14 cellular contexts compared by ENCODE assay signal in the genomic region with DNA sequence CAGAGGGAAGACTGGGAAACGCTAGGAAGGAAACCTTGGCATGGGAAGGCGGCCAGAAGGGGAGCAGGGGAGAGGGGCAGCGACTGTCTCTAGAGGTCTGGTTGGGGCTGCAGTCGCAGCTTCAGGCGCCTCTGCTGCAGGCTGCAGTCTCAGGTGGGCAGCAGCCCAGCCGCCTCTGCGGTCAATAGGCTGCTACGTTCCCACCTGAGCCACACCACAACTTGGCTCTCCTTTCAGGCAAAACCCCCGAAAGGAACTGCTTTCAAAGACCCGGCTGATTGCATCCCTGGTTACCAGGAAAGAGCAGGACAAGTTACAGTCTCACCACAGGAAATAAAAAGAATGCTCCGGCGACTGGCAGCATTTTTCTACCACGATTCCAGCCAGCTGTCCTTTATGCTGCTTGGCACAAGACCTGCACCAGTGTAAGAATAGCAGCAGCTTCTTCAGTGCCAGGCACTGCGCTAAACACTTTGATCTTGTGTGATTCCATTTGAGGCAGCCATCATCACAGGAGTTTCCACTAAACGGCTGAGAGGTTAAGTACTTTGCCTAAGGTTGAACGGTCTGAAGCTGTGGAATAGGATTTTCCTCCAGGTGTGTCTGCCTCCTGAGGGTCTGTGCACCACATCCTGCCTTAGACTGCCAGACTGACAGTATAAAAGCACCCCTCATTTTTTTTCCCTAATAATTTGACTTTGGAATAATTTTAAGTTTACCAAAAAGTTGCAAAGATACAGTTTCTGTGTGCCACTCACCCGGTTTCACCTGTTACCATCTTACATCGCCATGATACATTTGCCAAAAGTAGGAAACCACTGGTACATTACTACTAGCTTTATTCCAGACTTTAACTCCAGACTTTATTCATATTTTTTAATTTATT. TPM values are rescaled to one million over a fixed set of nuclear protein-coding genes. Genes with fewer than 3 reads are reported as not detected.
DNase-seq lines count a peak whose midpoint lies in the region; ATAC-seq, FAIRE-seq and TF ChIP-seq lines count a peak whose summit lies in the region.
"Had no signal": no experiment of that assay in that cellular context is flagged by ENCODE, and none has a peak within 500 bp of the region (broad histone marks: within the 10 kb centered on the region; RNA-seq: fewer than 3 reads in every experiment).

No MANE protein-coding gene starts in this region.

- H3K4me1 Mint-ChIP-seq in astrocyte (ENCODE audit: low read depth, unreplicated experiment), result peaks cover 29% of the 10 kb centered on the region

- no TSS peak for BruUV-seq in HepG2 (replicated peaks; lab: Mats Ljungman, UMichigan)

- H2AFZ ChIP-seq in GM23248, result no peak overlapping the region
- H2AFZ ChIP-seq in astrocyte (ENCODE audit: low read depth, low read length), result no peak overlapping the region
- no peak overlapping the region for H2AFZ ChIP-seq in HepG2 (ENCODE audit: low read length)

- H3K27ac ChIP-seq in GM23248 (no peak overlapping the region), astrocyte (ENCODE audit: low read depth, low read length) (no peak overlapping the region), HepG2 (ENCODE audit: extremely low read length, insufficient read depth, low read length) (no peak overlapping the region), Peyer's patch (no peak overlapping the region)

- H3K4me3 ChIP-seq in GM23248 (no peak overlapping the region), astrocyte (ENCODE audit: insufficient read depth, low read depth, low read length) (no peak overlapping the region), HepG2 (replicated peaks in 1 of 3; ENCODE audit: insufficient read depth in 1 of 3, low read depth in 2 of 3, low read length in 3 of 3) (no peak overlapping the region), Peyer's patch (no peak overlapping the region)

- H3K27ac Mint-ChIP-seq in astrocyte (ENCODE audit: unreplicated experiment), result peak overlapping the region; percentile 21

- H3K27me3 Mint-ChIP-seq in astrocyte (ENCODE audit: low read depth, unreplicated experiment), result no peaks in the 10 kb centered on the region

- TF ChIP-seq CTCF in astrocyte (IDR thresholded peaks at IDR 0.05; ENCODE audit: insufficient read depth, low read depth, low read length), result no peak
- no peak for TF ChIP-seq CTCF in HepG2 (CRISPR knock-in tag; IDR thresholded peaks at IDR 0.05)
- no peak for TF ChIP-seq CTCF in Peyer's patch (IDR thresholded peaks at IDR 0.05)

- no peak for TF ChIP-seq RAD21 in HepG2 (CRISPR knock-in tag; IDR thresholded peaks at IDR 0.05)

- peaks cover 61% of the 10 kb centered on the region for H3F3A ChIP-seq in GM23248 (ENCODE audit: insufficient read depth)

- H3K4me1 ChIP-seq in GM23248 (ENCODE audit: insufficient read depth) (no peaks in the 10 kb centered on the region), astrocyte (ENCODE audit: insufficient read depth, low read length) (peaks cover 10% of the 10 kb centered on the region), HepG2 (ENCODE audit: insufficient read depth, low read length) (peaks cover 14% of the 10 kb centered on the region), Peyer's patch (no peaks in the 10 kb centered on the region)

- intact Hi-C loops in HepG2 (cut with micrococcal nuclease; ENCODE audit: unreplicated experiment), result no loop called here

- FAIRE-seq in astrocyte (lab: Jason Lieb, UNC), result no peak
- FAIRE-seq in HepG2 (lab: Jason Lieb, UNC), result no peak
- FAIRE-seq: HTR-8/SVneo had no signal

- in situ Hi-C loops in GM23248 (cut with MboI) (loop anchor here (25.0 kb wide), 1 partner anchor 605 kb away; no protein-coding TSS in a partner anchor), HepG2 (cut with HindIII; ENCODE audit: extremely low pct_ligation_motif_present, low pct_unique_long_range_greater_than_20kb) (loop anchor here (10.0 kb wide), 1 partner anchor 147 kb away; no protein-coding TSS in a partner anchor)

- H3K9me3 ChIP-seq in GM23248 (ENCODE audit: low read depth), result no peaks in the 10 kb centered on the region
- H3K9me3 ChIP-seq in astrocyte (ENCODE audit: insufficient read depth, low read depth, low read length), result no peaks in the 10 kb centered on the region
- H3K9me3 ChIP-seq in HepG2 (ENCODE audit: low read length), result no peaks in the 10 kb centered on the region
- H3K9me3 ChIP-seq in Peyer's patch, result no peaks in the 10 kb centered on the region

- H3K9me3 Mint-ChIP-seq in astrocyte (ENCODE audit: unreplicated experiment), result no peaks in the 10 kb centered on the region
- H3K9me3 Mint-ChIP-seq: activated T-cell treated with anti-CD3 and anti-CD28 coated beads, Interleukin-2, amount 50 U/mL, for 4 hours; stimulated activated effector memory CD8-positive, alpha-beta T cell treated with anti-CD3 and anti-CD28 coated beads, Interleukin-12 subunit alpha, Interleukin-12 subunit beta, amount 100 ng/mL, for 72 hours had no signal

- no peak for TF ChIP-seq POLR2A in HepG2 (IDR thresholded peaks at IDR 0.05; ENCODE audit: insufficient read depth in 1 of 2, low read depth in 2 of 2, low read length in 2 of 2)
- TF ChIP-seq POLR2A in Peyer's patch (IDR thresholded peaks at IDR 0.05), result no peak

- ATAC-seq in HepG2 (peak; percentile 45), GM21619 (IDR thresholded peaks at IDR 0.05; ENCODE audit: unreplicated experiment) (no peak)
- ATAC-seq: stimulated activated effector memory CD8-positive, alpha-beta T cell treated with anti-CD3 and anti-CD28 coated beads, Interleukin-12 subunit alpha, Interleukin-12 subunit beta, amount 100 ng/mL, for 72 hours had no signal

- CTCF ChIA-PET in HepG2 (lab: Yijun Ruan, JAX; ENCODE audit: low intra/inter-chr PET ratio, low total read pairs), result no interaction called here

- DNase-seq in Ammon's horn (ENCODE audit: low spot score) (peak; percentile 41), GM23248 (peak; percentile 20), astrocyte (ENCODE audit: low read depth) (no peak), HepG2 (ENCODE audit: low spot score) (no peak), GM19238 (ENCODE audit: insufficient read length, low spot score) (no peak), Peyer's patch (no peak), EL (no peak)
- DNase-seq: activated T-cell treated with anti-CD3 and anti-CD28 coated beads, Interleukin-2, amount 50 U/mL, for 4 hours; DMS153; left colon; NCI-H226 had no signal

- H4K20me1 ChIP-seq in GM23248 (ENCODE audit: insufficient read depth) (no peaks in the 10 kb centered on the region; the same call in 1 of the 2 replicates), astrocyte (ENCODE audit: insufficient read depth, low read length) (peaks cover 57% of the 10 kb centered on the region), HepG2 (ENCODE audit: insufficient read depth, low read length) (peaks cover 37% of the 10 kb centered on the region)

- H3K36me3 ChIP-seq in GM23248 (ENCODE audit: low read depth) (peaks cover 43% of the 10 kb centered on the region), astrocyte (ENCODE audit: insufficient read depth, low read length) (peaks cover 40% of the 10 kb centered on the region), HepG2 (replicated peaks in 1 of 2; ENCODE audit: control insufficient read depth in 1 of 2, insufficient read depth in 2 of 2, low read length in 2 of 2) (peaks cover 15 to 36% of the 10 kb centered on the region in 2 experiments), Peyer's patch (peaks cover 0 to 39% (median 0%) of the 10 kb centered on the region in 3 donors)

- no peaks in the 10 kb centered on the region for H3K9me2 ChIP-seq in GM23248 (ENCODE audit: insufficient read depth)

- H3K4me2 ChIP-seq in GM23248 (ENCODE audit: unreplicated experiment), result no peak overlapping the region
- no peak overlapping the region for H3K4me2 ChIP-seq in astrocyte (ENCODE audit: low read length)
- no peak overlapping the region for H3K4me2 ChIP-seq in HepG2 (ENCODE audit: low read depth, low read length)

- H3K4me3 Mint-ChIP-seq in astrocyte (ENCODE audit: unreplicated experiment), result no peak overlapping the region
- H3K4me3 Mint-ChIP-seq: activated T-cell treated with anti-CD3 and anti-CD28 coated beads, Interleukin-2, amount 50 U/mL, for 4 hours; stimulated activated effector memory CD8-positive, alpha-beta T cell treated with anti-CD3 and anti-CD28 coated beads, Interleukin-12 subunit alpha, Interleukin-12 subunit beta, amount 100 ng/mL, for 72 hours had no signal

- H3K36me3 Mint-ChIP-seq in astrocyte (ENCODE audit: low read depth, unreplicated experiment), result peaks cover 22% of the 10 kb centered on the region

- POLR2A ChIA-PET in HepG2 (lab: Yijun Ruan, JAX), result interaction anchor here (1.1 to 2.4 kb wide), 4 partner anchors 7 to 29 kb away, joined by 3 to 9 read pairs (median 4); a partner anchor contains a TSS

- TF ChIP-seq EP300 in HepG2 (IDR thresholded peaks at IDR 0.05; ENCODE audit: low read depth in 2 of 2, low read length in 2 of 2), result no peak
- TF ChIP-seq EP300 in HepG2 (CRISPR knock-in tag; IDR thresholded peaks at IDR 0.05; ENCODE audit: borderline replicate concordance), result no peak

- H3K27me3 ChIP-seq in GM23248 (replicated peaks; ENCODE audit: insufficient read depth), result no peaks in the 10 kb centered on the region
- H3K27me3 ChIP-seq in astrocyte (ENCODE audit: insufficient read depth, low read length), result no peaks in the 10 kb centered on the region
- no peaks in the 10 kb centered on the region for H3K27me3 ChIP-seq in HepG2 (ENCODE audit: control insufficient read depth in 1 of 2, insufficient read depth in 2 of 2, low read length in 2 of 2)
- H3K27me3 ChIP-seq in Peyer's patch, result no peaks in the 10 kb centered on the region

- H3K79me2 ChIP-seq in GM23248 (ENCODE audit: insufficient read depth) (peaks cover 28% of the 10 kb centered on the region), astrocyte (ENCODE audit: insufficient read depth, low read length) (peaks cover 24% of the 10 kb centered on the region), HepG2 (ENCODE audit: insufficient read depth, low read length) (peaks cover 11% of the 10 kb centered on the region)

- H3K9ac ChIP-seq in GM23248 (no peak overlapping the region), astrocyte (ENCODE audit: low read length) (no peak overlapping the region), HepG2 (ENCODE audit: insufficient read depth, low read depth, low read length) (no peak overlapping the region)

- 57 to 59% methylated on average over 17 to 18 of the region's 18 CpGs for WGBS in GM23248 (ENCODE audit: low coverage in 1 of 2, low lambda C conversion rate in 2 of 2, missing lambda C conversion rate in 2 of 2), 2 experiments
- 88% methylated on average over 15 of the region's 18 CpGs for WGBS in HepG2 (ENCODE audit: low lambda C conversion rate)

RNA-seq across cellular contexts. Expression of a gene that starts 7.5 kb away (rescaled TPM):
- 1,694 and 1,749 TPM in 2 replicates for total RNA-seq in GM23248 (2014; rRNA removed; shearing (Covaris generic))
- polyA plus RNA-seq in GM23248 (2016; fragmentation: Nextera tagmentation; extraction: Ambion mirVana), result 1,343 and 1,380 TPM in 2 replicates
- total RNA-seq in astrocyte, result 1,823 and 2,054 TPM in 2 replicates
- total RNA-seq in HepG2 (2016; rRNA removed; fragmentation: Illumina TruSeq; extraction: Trizol), result 2,116 and 2,466 TPM in 2 replicates
- total RNA-seq in HepG2 (2016; cell fraction: cytosol; rRNA removed; fragmentation: Illumina TruSeq; extraction: Trizol; ENCODE audit: low read depth), result 3,305 and 3,520 TPM in 2 replicates
- 2,149 and 2,588 TPM in 2 replicates for total RNA-seq in HepG2 (2016; cell fraction: insoluble cytoplasmic fraction; rRNA removed; fragmentation: Illumina TruSeq; extraction: Trizol)
- total RNA-seq in HepG2 (2016; cell fraction: membrane; rRNA removed; fragmentation: Illumina TruSeq; extraction: Trizol), result 4,929 and 5,069 TPM in 2 replicates
- 644 and 721 TPM in 2 replicates for total RNA-seq in HepG2 (2016; cell fraction: nucleus; rRNA removed; fragmentation: Illumina TruSeq; extraction: Trizol)
- 3,058 and 3,295 TPM in 2 replicates for polyA plus RNA-seq in HepG2 (2011; rRNA removed)
- polyA plus RNA-seq in HepG2 (2011; cell fraction: cytosol; rRNA removed), result 6,315 and 8,239 TPM in 2 replicates
- polyA plus RNA-seq in HepG2 (2011; cell fraction: nucleus; rRNA removed), result 1,184 and 1,580 TPM in 2 replicates
- 3,506 and 4,895 TPM in 2 replicates for polyA plus RNA-seq in HepG2 (2012)
- 3,347 and 3,785 TPM in 2 replicates for polyA plus RNA-seq in HepG2 (2016; cell fraction: cytosol; fragmentation: Illumina TruSeq; extraction: Trizol; ENCODE audit: low read depth)
- 2,246 and 2,277 TPM in 2 replicates for polyA plus RNA-seq in HepG2 (2016; cell fraction: insoluble cytoplasmic fraction; fragmentation: Illumina TruSeq; extraction: Trizol; ENCODE audit: low read depth)
- 4,452 and 4,569 TPM in 2 replicates for polyA plus RNA-seq in HepG2 (2016; cell fraction: membrane; fragmentation: Illumina TruSeq; extraction: Trizol; ENCODE audit: low read depth)
- polyA plus RNA-seq in HepG2 (2016; cell fraction: nucleus; fragmentation: Illumina TruSeq; extraction: Trizol; ENCODE audit: insufficient read depth, low read depth), result 1,056 and 1,136 TPM in 2 replicates
- 795 and 1,496 TPM in 2 replicates for polyA minus RNA-seq in HepG2 (2011; rRNA and poly(A)+ RNA removed; ENCODE audit: low replicate concordance)
- 375 and 432 TPM in 2 replicates for polyA minus RNA-seq in HepG2 (2011; cell fraction: cytosol; rRNA and poly(A)+ RNA removed)
- polyA minus RNA-seq in HepG2 (2011; cell fraction: nucleus; rRNA and poly(A)+ RNA removed), result 180 and 283 TPM in 2 replicates
- total RNA-seq in Peyer's patch, result 1,000 to 10,000 TPM in 3 of 4 donors, 100 to 1,000 TPM in 1; 975 to 1,961 (median 1,274) TPM

RNA-seq across cellular contexts. Expression of a gene that starts 29.3 kb away (rescaled TPM):
- total RNA-seq in GM23248 (2014; rRNA removed; shearing (Covaris generic)), result 0.25 TPM in 1 of 2 replicates, not detected in the other
- polyA plus RNA-seq in GM23248 (2016; fragmentation: Nextera tagmentation; extraction: Ambion mirVana), result 2.7 and 6.1 TPM in 2 replicates
- total RNA-seq in astrocyte, result 9.1 and 15.7 TPM in 2 replicates
- 30.1 and 84.4 TPM in 2 replicates for total RNA-seq in HepG2 (2016; rRNA removed; fragmentation: Illumina TruSeq; extraction: Trizol)
- 19.1 and 22.1 TPM in 2 replicates for total RNA-seq in HepG2 (2016; cell fraction: cytosol; rRNA removed; fragmentation: Illumina TruSeq; extraction: Trizol; ENCODE audit: low read depth)
- 30.1 and 86.9 TPM in 2 replicates for total RNA-seq in HepG2 (2016; cell fraction: insoluble cytoplasmic fraction; rRNA removed; fragmentation: Illumina TruSeq; extraction: Trizol)
- 23.8 and 31.1 TPM in 2 replicates for total RNA-seq in HepG2 (2016; cell fraction: membrane; rRNA removed; fragmentation: Illumina TruSeq; extraction: Trizol)
- 88.0 and 96.2 TPM in 2 replicates for total RNA-seq in HepG2 (2016; cell fraction: nucleus; rRNA removed; fragmentation: Illumina TruSeq; extraction: Trizol)
- 34.1 and 56.4 TPM in 2 replicates for polyA plus RNA-seq in HepG2 (2011; rRNA removed)
- 24.7 and 30.8 TPM in 2 replicates for polyA plus RNA-seq in HepG2 (2011; cell fraction: cytosol; rRNA removed)
- polyA plus RNA-seq in HepG2 (2011; cell fraction: nucleus; rRNA removed), result 26.5 and 30.9 TPM in 2 replicates
- 73.1 and 87.1 TPM in 2 replicates for polyA plus RNA-seq in HepG2 (2012)
- polyA plus RNA-seq in HepG2 (2016; cell fraction: cytosol; fragmentation: Illumina TruSeq; extraction: Trizol; ENCODE audit: low read depth), result 44.1 and 51.7 TPM in 2 replicates
- polyA plus RNA-seq in HepG2 (2016; cell fraction: insoluble cytoplasmic fraction; fragmentation: Illumina TruSeq; extraction: Trizol; ENCODE audit: low read depth), result 52.1 and 69.3 TPM in 2 replicates
- 51.1 and 54.1 TPM in 2 replicates for polyA plus RNA-seq in HepG2 (2016; cell fraction: membrane; fragmentation: Illumina TruSeq; extraction: Trizol; ENCODE audit: low read depth)
- polyA plus RNA-seq in HepG2 (2016; cell fraction: nucleus; fragmentation: Illumina TruSeq; extraction: Trizol; ENCODE audit: insufficient read depth, low read depth), result 232 and 243 TPM in 2 replicates
- polyA minus RNA-seq in HepG2 (2011; rRNA and poly(A)+ RNA removed; ENCODE audit: low replicate concordance), result 2.5 and 52.0 TPM in 2 replicates
- 21.3 and 26.3 TPM in 2 replicates for polyA minus RNA-seq in HepG2 (2011; cell fraction: cytosol; rRNA and poly(A)+ RNA removed)
- 11.5 and 16.5 TPM in 2 replicates for polyA minus RNA-seq in HepG2 (2011; cell fraction: nucleus; rRNA and poly(A)+ RNA removed)
- 1,000 to 10,000 TPM in 2 of 4 donors, 100 to 1,000 TPM in 2; 759 to 2,006 (median 1,183) TPM for total RNA-seq in Peyer's patch

Comparison
In these comparisons a context has a peak if more than half of its experiments do, and no peak if none do; other contexts are left out.
1. DNase-seq: peak in Ammon's horn (single experiment) and GM23248 (single experiment); none in astrocyte (single experiment), HepG2 (single experiment), GM19238 (single experiment), Peyer's patch (0 of 3) and EL (single experiment).